ENCODE assay signal across 16 cellular contexts in the genomic region with DNA sequence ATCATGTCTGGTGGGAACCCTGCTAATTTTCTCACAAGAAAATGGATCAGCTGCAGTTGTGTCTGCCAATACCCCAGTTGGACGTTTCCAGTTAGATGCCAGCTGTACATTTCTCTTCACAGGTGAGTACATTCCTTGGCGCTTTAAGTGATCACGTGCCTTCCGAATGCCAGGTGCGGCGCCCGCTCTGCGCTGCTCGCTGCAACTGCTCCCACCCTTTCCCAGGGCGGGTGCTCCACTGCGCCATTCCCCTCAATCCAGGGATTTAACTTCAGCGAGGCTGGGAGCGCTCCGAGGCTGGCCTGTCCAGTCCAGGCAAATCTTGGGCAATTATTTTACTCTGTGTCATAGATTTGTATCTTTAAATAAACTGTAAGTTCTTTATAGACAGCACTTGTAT.
A peak's percentile ranks its signal among the peaks of the same experiment; 100 is the strongest.
DNase-seq lines count a peak whose midpoint lies in the region; ATAC-seq and TF ChIP-seq lines count a peak whose summit lies in the region.
"Had no signal": no experiment of that assay in that cellular context is flagged by ENCODE, and none has a peak within 500 bp of the region (broad histone marks: within the 10 kb centered on the region; RNA-seq: fewer than 3 reads in every experiment).

No MANE protein-coding gene starts in this region.

- no peak overlapping the region for H3K4me3 ChIP-seq in BE2C (ENCODE audit: low read depth, low read length)
- H3K4me3 ChIP-seq: SJCRH30 had no signal

- H3K27me3 ChIP-seq in BE2C: no peaks in the 10 kb centered on the region
- H3K27me3 ChIP-seq: SJCRH30 had no signal

- H3K36me3 ChIP-seq in BE2C: no peaks in the 10 kb centered on the region
- H3K36me3 ChIP-seq: SJCRH30 had no signal

- H3K9me3 ChIP-seq in BE2C: no peaks in the 10 kb centered on the region
- H3K9me3 ChIP-seq: SJCRH30 had no signal

- TF ChIP-seq CTCF in BE2C (IDR thresholded peaks at IDR 0.05; ENCODE audit: low read depth, low read length): no peak

- DNase-seq in NCI-H1417 (lab: John Stamatoyannopoulos, UW) (peak in 2 of 3 experiments; percentile 6 to 36), NCI-H1417 treated with DMSO at 0.1 percent for 48 hours (lab: John Stamatoyannopoulos, UW) (no peak), NCI-H510A (lab: John Stamatoyannopoulos, UW) (peak; percentile 70), islet precursor cell (peak; percentile 31), BE2C (no peak), SHP77 (lab: John Stamatoyannopoulos, UW) (no peak)
- DNase-seq: Calu3, Karpas-422, NCI-H1092 treated with DMSO at 0.1 percent for 48 hours, NCI-H1694, NCI-H2029 treated with DMSO at 0.1 percent for 48 hours, NCI-H446, NCI-H748 treated with DMSO at 0.1 percent for 48 hours, SJCRH30 had no signal

- no peaks in the 10 kb centered on the region for H3K4me1 ChIP-seq in BE2C
- H3K4me1 ChIP-seq: SJCRH30 had no signal

- ATAC-seq in HG03460 (IDR thresholded peaks at IDR 0.05; ENCODE audit: unreplicated experiment): no peak
- ATAC-seq: SK-N-SH treated with all-trans-retinoic acid at 6 μM for 48 hours had no signal

Comparison
In these comparisons a context has a peak if more than half of its experiments do, and no peak if none do; other contexts are left out.
1. DNase-seq: peak in NCI-H1417 (2 of 3), NCI-H510A (single experiment) and islet precursor cell (single experiment); none in NCI-H1417 treated with DMSO at 0.1 percent for 48 hours (single experiment), BE2C (single experiment) and SHP77 (0 of 2).